Comparison of ENCODE assay signal across 1 cellular context in genomic region chr7:105304040-105304895, GRCh38.
A peak's percentile ranks its signal among the peaks of the same experiment; 100 is the strongest.
TF ChIP-seq lines count a peak whose summit lies in the region.

No MANE protein-coding gene starts in this region.

TF ChIP-seq in HepG2, 621 proteins besides CTCF, POLR2A, EP300 and RAD21 (continued from another document):
- TF ChIP-seq PRDM4 (CRISPR knock-in tag; IDR thresholded peaks at IDR 0.05; ENCODE audit: borderline replicate concordance) (no peak), SMYD3 (CRISPR knock-in tag; IDR thresholded peaks at IDR 0.05) (no peak), NRL (CRISPR knock-in tag; IDR thresholded peaks at IDR 0.05; ENCODE audit: borderline replicate concordance) (no peak), CEBPG (CRISPR knock-in tag; IDR thresholded peaks at IDR 0.05) (peak; percentile 91), ZNF160 (CRISPR knock-in tag; IDR thresholded peaks at IDR 0.05) (no peak), SIX1 (CRISPR knock-in tag; IDR thresholded peaks at IDR 0.05; ENCODE audit: borderline replicate concordance) (no peak), ONECUT2 (CRISPR knock-in tag; IDR thresholded peaks at IDR 0.05) (no peak), ZNF318 (CRISPR knock-in tag; IDR thresholded peaks at IDR 0.05) (no peak), MLLT10 (CRISPR knock-in tag; IDR thresholded peaks at IDR 0.05) (no peak), DMAP1 (CRISPR knock-in tag; IDR thresholded peaks at IDR 0.05) (0 out of 2 replicates have a peak, but pooled peaks have one; percentile 31), IKZF1 (IDR thresholded peaks at IDR 0.05) (no peak), CCAR2 (optimal IDR thresholded peaks at IDR 0.05; ENCODE audit: low read depth, low read length) (no peak), TCF7L2 (IDR thresholded peaks at IDR 0.05; ENCODE audit: low read depth, low read length) (0 out of 2 replicates have a peak, but pooled peaks have one; percentile 18), ZNF589 (CRISPR knock-in tag; conservative IDR thresholded peaks at IDR 0.05) (no peak)
